17 cellular contexts compared by ENCODE assay signal in the genomic region with DNA sequence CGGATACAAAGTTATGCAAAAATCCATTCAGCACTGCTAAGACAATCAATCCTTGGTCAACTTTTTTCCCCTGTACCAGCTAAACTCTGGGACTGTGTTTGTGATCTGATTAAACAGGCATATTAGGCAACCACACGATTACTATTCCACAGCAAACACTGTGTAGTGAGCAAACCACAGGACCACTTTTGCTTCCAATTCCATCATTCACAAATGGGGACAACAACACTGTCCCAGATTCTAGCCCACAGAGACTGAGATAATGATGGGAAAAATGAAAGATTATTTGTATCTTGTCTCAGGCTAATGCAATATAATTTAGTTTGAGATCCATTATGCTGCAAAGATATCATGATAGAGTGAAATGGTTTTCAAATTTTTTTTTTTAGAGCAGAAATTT.
DNase-seq lines count a peak whose midpoint lies in the region; ATAC-seq, FAIRE-seq and TF ChIP-seq lines count a peak whose summit lies in the region.
"Had no signal": no experiment of that assay in that cellular context is flagged by ENCODE, and none has a peak within 500 bp of the region (broad histone marks: within the 10 kb centered on the region; RNA-seq: fewer than 3 reads in every experiment).

No MANE protein-coding gene starts in this region.

- BruUV-seq in HepG2 (replicated peaks; lab: Mats Ljungman, UMichigan), result no TSS peak

- no peak overlapping the region for H3K27ac ChIP-seq in HepG2 (ENCODE audit: extremely low read length, insufficient read depth, low read length)
- H3K27ac ChIP-seq: BLaER1 had no signal

- H3K4me3 Mint-ChIP-seq in HFFc6, result no peak overlapping the region
- H3K4me3 Mint-ChIP-seq in activated naive CD4-positive, alpha-beta T cell treated with anti-CD3 and anti-CD28 coated beads, Interleukin-2, amount 10 ng/mL, durations not matched to agents 7 days and 5 days, result no peak overlapping the region
- H3K4me3 Mint-ChIP-seq in activated naive CD8-positive, alpha-beta T cell treated with anti-CD3 and anti-CD28 coated beads, Interleukin-2, amount 50 U/mL, for 24 hours, result no peak overlapping the region
- H3K4me3 Mint-ChIP-seq: CD14-positive monocyte; CD8-positive, alpha-beta T cell had no signal

- intact Hi-C loops in HepG2 (cut with micrococcal nuclease; ENCODE audit: unreplicated experiment), result no loop called here

- TF ChIP-seq CTCF in HepG2 (CRISPR knock-in tag; IDR thresholded peaks at IDR 0.05) (no peak), HFFc6 (IDR thresholded peaks at IDR 0.05) (no peak)

- 4% methylated on average over 2 of the region's 2 CpGs for WGBS in HepG2 (ENCODE audit: low lambda C conversion rate)

- H4K20me1 ChIP-seq in HepG2 (ENCODE audit: insufficient read depth, low read length), result no peaks in the 10 kb centered on the region
- H4K20me1 ChIP-seq: BLaER1 had no signal

- no peaks in the 10 kb centered on the region for H3K79me2 ChIP-seq in HepG2 (ENCODE audit: insufficient read depth, low read length)

- no peak for TF ChIP-seq RAD21 in HepG2 (CRISPR knock-in tag; IDR thresholded peaks at IDR 0.05)

- no peak overlapping the region for H3K4me2 ChIP-seq in HepG2 (ENCODE audit: low read depth, low read length)
- H3K4me2 ChIP-seq: BLaER1 had no signal

- H3K27me3 Mint-ChIP-seq in HFFc6 (ENCODE audit: insufficient read depth), result no peaks in the 10 kb centered on the region
- H3K27me3 Mint-ChIP-seq in activated naive CD4-positive, alpha-beta T cell treated with anti-CD3 and anti-CD28 coated beads, Interleukin-2, amount 10 ng/mL, durations not matched to agents 7 days and 5 days, result no peaks in the 10 kb centered on the region
- no peaks in the 10 kb centered on the region for H3K27me3 Mint-ChIP-seq in activated naive CD8-positive, alpha-beta T cell treated with anti-CD3 and anti-CD28 coated beads, Interleukin-2, amount 50 U/mL, for 24 hours

- in situ Hi-C loops in HepG2 (cut with HindIII; ENCODE audit: extremely low pct_ligation_motif_present, low pct_unique_long_range_greater_than_20kb), result no loop called here

- POLR2A ChIA-PET in HepG2 (lab: Yijun Ruan, JAX), result no interaction called here

- DNase-seq in HuH-7 (ENCODE audit: low spot score) (peak; percentile 24), astrocyte of the hippocampus (ENCODE audit: low read depth, low spot score) (peak; percentile 48), HepG2 (ENCODE audit: low spot score) (no peak), urothelium cell line (ENCODE audit: low spot score) (no peak), HFFc6 (no peak)
- no peak for DNase-seq in activated naive CD4-positive, alpha-beta T cell treated with anti-CD3 and anti-CD28 coated beads, Interleukin-2, amount 10 ng/mL, durations not matched to agents 7 days and 5 days
- no peak for DNase-seq in activated naive CD8-positive, alpha-beta T cell treated with anti-CD3 and anti-CD28 coated beads, Interleukin-2, amount 50 U/mL, for 24 hours
- DNase-seq: 8988T; Calu3; CD8-positive, alpha-beta T cell; DMS79 treated with DMSO at 0.1 percent for 48 hours; GOT3; H7 had no signal

- H3K4me3 ChIP-seq in HepG2 (replicated peaks in 1 of 3; ENCODE audit: insufficient read depth in 1 of 3, low read depth in 2 of 3, low read length in 3 of 3), result no peak overlapping the region
- H3K4me3 ChIP-seq: BLaER1, GM12878 had no signal

- H3K36me3 Mint-ChIP-seq in HFFc6 (ENCODE audit: low read depth), result no peaks in the 10 kb centered on the region
- peaks cover 62% of the 10 kb centered on the region for H3K36me3 Mint-ChIP-seq in activated naive CD4-positive, alpha-beta T cell treated with anti-CD3 and anti-CD28 coated beads, Interleukin-2, amount 10 ng/mL, durations not matched to agents 7 days and 5 days
- H3K36me3 Mint-ChIP-seq in activated naive CD8-positive, alpha-beta T cell treated with anti-CD3 and anti-CD28 coated beads, Interleukin-2, amount 50 U/mL, for 24 hours (ENCODE audit: low read depth), result peaks cover 43% of the 10 kb centered on the region

- no peak overlapping the region for H2AFZ ChIP-seq in HepG2 (ENCODE audit: low read length)

- TF ChIP-seq POLR2A in HepG2 (IDR thresholded peaks at IDR 0.05; ENCODE audit: insufficient read depth in 1 of 2, low read depth in 2 of 2, low read length in 2 of 2), result no peak

- H3K9ac ChIP-seq in HepG2 (ENCODE audit: insufficient read depth, low read depth, low read length), result no peak overlapping the region
- H3K9ac ChIP-seq: BLaER1 had no signal

- no peaks in the 10 kb centered on the region for H3K36me3 ChIP-seq in HepG2 (replicated peaks in 1 of 2; ENCODE audit: control insufficient read depth in 1 of 2, insufficient read depth in 2 of 2, low read length in 2 of 2)

- no peak overlapping the region for H3K27ac Mint-ChIP-seq in HFFc6
- no peak overlapping the region for H3K27ac Mint-ChIP-seq in activated naive CD4-positive, alpha-beta T cell treated with anti-CD3 and anti-CD28 coated beads, Interleukin-2, amount 10 ng/mL, durations not matched to agents 7 days and 5 days
- H3K27ac Mint-ChIP-seq in activated naive CD8-positive, alpha-beta T cell treated with anti-CD3 and anti-CD28 coated beads, Interleukin-2, amount 50 U/mL, for 24 hours, result no peak overlapping the region
- H3K27ac Mint-ChIP-seq: CD14-positive monocyte; CD8-positive, alpha-beta T cell had no signal

- no peaks in the 10 kb centered on the region for H3K27me3 ChIP-seq in HepG2 (ENCODE audit: control insufficient read depth in 1 of 2, insufficient read depth in 2 of 2, low read length in 2 of 2)
- H3K27me3 ChIP-seq: BLaER1 had no signal

- no peaks in the 10 kb centered on the region for H3K4me1 Mint-ChIP-seq in HFFc6 (ENCODE audit: low read depth)
- no peaks in the 10 kb centered on the region for H3K4me1 Mint-ChIP-seq in activated naive CD4-positive, alpha-beta T cell treated with anti-CD3 and anti-CD28 coated beads, Interleukin-2, amount 10 ng/mL, durations not matched to agents 7 days and 5 days
- H3K4me1 Mint-ChIP-seq in activated naive CD8-positive, alpha-beta T cell treated with anti-CD3 and anti-CD28 coated beads, Interleukin-2, amount 50 U/mL, for 24 hours, result no peaks in the 10 kb centered on the region

- no peak for TF ChIP-seq EP300 in HepG2 (IDR thresholded peaks at IDR 0.05; ENCODE audit: low read depth in 2 of 2, low read length in 2 of 2)
- no peak for TF ChIP-seq EP300 in HepG2 (CRISPR knock-in tag; IDR thresholded peaks at IDR 0.05; ENCODE audit: borderline replicate concordance)

- H3K9me3 ChIP-seq in HepG2 (ENCODE audit: low read length), result no peaks in the 10 kb centered on the region
- H3K9me3 ChIP-seq: BLaER1 had no signal

- ATAC-seq in HepG2, result peak; percentile 67; the same call in 2 of the 3 replicates
- no peak for ATAC-seq in activated naive CD8-positive, alpha-beta T cell treated with anti-CD3 and anti-CD28 coated beads, Interleukin-2, amount 50 U/mL, for 24 hours
- ATAC-seq: CD8-positive, alpha-beta T cell; GM12878; HCT116 had no signal

- H3K9me3 Mint-ChIP-seq in HFFc6, result peaks cover 44% of the 10 kb centered on the region
- no peaks in the 10 kb centered on the region for H3K9me3 Mint-ChIP-seq in activated naive CD4-positive, alpha-beta T cell treated with anti-CD3 and anti-CD28 coated beads, Interleukin-2, amount 10 ng/mL, durations not matched to agents 7 days and 5 days
- no peaks in the 10 kb centered on the region for H3K9me3 Mint-ChIP-seq in activated naive CD8-positive, alpha-beta T cell treated with anti-CD3 and anti-CD28 coated beads, Interleukin-2, amount 50 U/mL, for 24 hours
- H3K9me3 Mint-ChIP-seq: CD8-positive, alpha-beta T cell had no signal

- no peak for FAIRE-seq in HepG2 (lab: Jason Lieb, UNC)
- FAIRE-seq in urothelium cell line (lab: Jason Lieb, UNC), result peak; percentile 9
- FAIRE-seq: GM12878 had no signal

- H3K4me1 ChIP-seq in HepG2 (ENCODE audit: insufficient read depth, low read length), result peaks cover 12% of the 10 kb centered on the region; the same call in 1 of the 2 replicates
- H3K4me1 ChIP-seq: BLaER1 had no signal

- CTCF ChIA-PET in HepG2 (lab: Yijun Ruan, JAX; ENCODE audit: low intra/inter-chr PET ratio, low total read pairs), result no interaction called here
- CTCF ChIA-PET in activated naive CD4-positive, alpha-beta T cell treated with anti-CD3 and anti-CD28 coated beads, Interleukin-2, amount 10 ng/mL, durations not matched to agents 7 days and 5 days (lab: Charles Lee), result interaction anchor here (1.8 kb wide), 1 partner anchor 206 kb away, joined by 4 read pairs; no protein-coding TSS in a partner anchor

TF ChIP-seq in HepG2, 621 proteins besides CTCF, POLR2A, EP300 and RAD21:
- TF ChIP-seq, protein P1, sequence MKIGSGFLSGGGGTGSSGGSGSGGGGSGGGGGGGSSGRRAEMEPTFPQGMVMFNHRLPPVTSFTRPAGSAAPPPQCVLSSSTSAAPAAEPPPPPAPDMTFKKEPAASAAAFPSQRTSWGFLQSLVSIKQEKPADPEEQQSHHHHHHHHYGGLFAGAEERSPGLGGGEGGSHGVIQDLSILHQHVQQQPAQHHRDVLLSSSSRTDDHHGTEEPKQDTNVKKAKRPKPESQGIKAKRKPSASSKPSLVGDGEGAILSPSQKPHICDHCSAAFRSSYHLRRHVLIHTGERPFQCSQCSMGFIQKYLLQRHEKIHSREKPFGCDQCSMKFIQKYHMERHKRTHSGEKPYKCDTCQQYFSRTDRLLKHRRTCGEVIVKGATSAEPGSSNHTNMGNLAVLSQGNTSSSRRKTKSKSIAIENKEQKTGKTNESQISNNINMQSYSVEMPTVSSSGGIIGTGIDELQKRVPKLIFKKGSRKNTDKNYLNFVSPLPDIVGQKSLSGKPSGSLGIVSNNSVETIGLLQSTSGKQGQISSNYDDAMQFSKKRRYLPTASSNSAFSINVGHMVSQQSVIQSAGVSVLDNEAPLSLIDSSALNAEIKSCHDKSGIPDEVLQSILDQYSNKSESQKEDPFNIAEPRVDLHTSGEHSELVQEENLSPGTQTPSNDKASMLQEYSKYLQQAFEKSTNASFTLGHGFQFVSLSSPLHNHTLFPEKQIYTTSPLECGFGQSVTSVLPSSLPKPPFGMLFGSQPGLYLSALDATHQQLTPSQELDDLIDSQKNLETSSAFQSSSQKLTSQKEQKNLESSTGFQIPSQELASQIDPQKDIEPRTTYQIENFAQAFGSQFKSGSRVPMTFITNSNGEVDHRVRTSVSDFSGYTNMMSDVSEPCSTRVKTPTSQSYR (CRISPR knock-in tag; IDR thresholded peaks at IDR 0.05; ENCODE audit: borderline replicate concordance), result no peak
- TF ChIP-seq CEBPB (IDR thresholded peaks at IDR 0.05; ENCODE audit: borderline replicate concordance, low read depth, low read length) (peak; percentile 7; the same call in 1 of the 2 replicates), THYN1 (CRISPR knock-in tag; IDR thresholded peaks at IDR 0.05; ENCODE audit: borderline replicate concordance, low read depth) (no peak), ZNF292 (CRISPR knock-in tag; IDR thresholded peaks at IDR 0.05; ENCODE audit: borderline replicate concordance, low read depth) (peak; percentile 29; the same call in 1 of the 2 replicates), ZFP36L2 (CRISPR knock-in tag; IDR thresholded peaks at IDR 0.05) (no peak)

Comparison
In these comparisons a context has a peak if more than half of its experiments do, and no peak if none do; other contexts are left out.
1. DNase-seq: peak in HuH-7 (single experiment) and astrocyte of the hippocampus (single experiment); none in HepG2 (single experiment), urothelium cell line (single experiment), HFFc6 (single experiment), activated naive CD4-positive, alpha-beta T cell treated with anti-CD3 and anti-CD28 coated beads, Interleukin-2, amount 10 ng/mL, durations not matched to agents 7 days and 5 days (single experiment) and activated naive CD8-positive, alpha-beta T cell treated with anti-CD3 and anti-CD28 coated beads, Interleukin-2, amount 50 U/mL, for 24 hours (single experiment).